In genomic region chr10:110918633-110919348, GRCh38 we compare ENCODE assay signal across 8 cellular contexts. TPM values are rescaled to one million over a fixed set of nuclear protein-coding genes. Genes with fewer than 3 reads are reported as not detected.
DNase-seq lines count a peak whose midpoint lies in the region; ATAC-seq and TF ChIP-seq lines count a peak whose summit lies in the region.

Gene BBIP1 (minus strand): TSS chr10:110919180. CDS start chr10:110918157, 1,023 bp downstream.

- ATAC-seq in GM18498 (IDR thresholded peaks at IDR 0.05; ENCODE audit: unreplicated experiment) (peak; percentile 87), HG02840 (IDR thresholded peaks at IDR 0.05; ENCODE audit: low FRiP score, unreplicated experiment) (peak; percentile 83), T-helper 17 cell (peak; percentile 94)

- H3K27me3 ChIP-seq in ACC112 (ENCODE audit: insufficient read depth, low read length) (no peaks in the 10 kb centered on the region), kidney epithelial cell (ENCODE audit: control insufficient read depth, insufficient read depth, low read length) (no peaks in the 10 kb centered on the region)

- H3K27ac ChIP-seq in ACC112 (ENCODE audit: low read depth, low read length) = peak within 1 kb of the TSS; percentile 97

- H3K4me3 Mint-ChIP-seq in T-helper 17 cell = peak within 1 kb of the TSS; percentile 98

- 0 out of 2 replicates have a peak, but pooled peaks cover 4% of the 10 kb centered on the region for H3K36me3 ChIP-seq in ACC112 (ENCODE audit: insufficient read depth, low read length)
- no peaks in the 10 kb centered on the region for H3K36me3 ChIP-seq in kidney epithelial cell (ENCODE audit: control insufficient read depth, insufficient read depth, low read length)

- peak; percentile 8 for TF ChIP-seq CTCF in choroid plexus epithelial cell (conservative IDR thresholded peaks at IDR 0.05; ENCODE audit: low read depth, low read length)
- peak; percentile 4 for TF ChIP-seq CTCF in kidney epithelial cell (IDR thresholded peaks at IDR 0.05; ENCODE audit: insufficient read depth, low read length, poor library complexity, severe bottlenecking)

- H3K4me1 ChIP-seq in ACC112 (ENCODE audit: control insufficient read depth, insufficient read depth, low read length, unreplicated experiment) = peaks cover 19% of the 10 kb centered on the region

- H3K27ac Mint-ChIP-seq in T-helper 17 cell = peak within 1 kb of the TSS; percentile 100

- H3K9me3 ChIP-seq in T-helper 17 cell (ENCODE audit: control insufficient read depth, low read length, poor library complexity, severe bottlenecking) = no peaks in the 10 kb centered on the region

- H3K36me3 Mint-ChIP-seq in T-helper 17 cell (ENCODE audit: low read depth) = peaks cover 4% of the 10 kb centered on the region

- H2AFZ ChIP-seq in ACC112 (ENCODE audit: low read length, unreplicated experiment) = peak within 1 kb of the TSS; percentile 86

- no peaks in the 10 kb centered on the region for H3K27me3 Mint-ChIP-seq in T-helper 17 cell

- peaks cover 50% of the 10 kb centered on the region for H3K79me2 ChIP-seq in ACC112 (ENCODE audit: control insufficient read depth, insufficient read depth, low read length, unreplicated experiment)

- H3K4me3 ChIP-seq in ACC112 (ENCODE audit: low read depth, low read length) = peak within 1 kb of the TSS; percentile 96
- H3K4me3 ChIP-seq in choroid plexus epithelial cell (ENCODE audit: low read depth, low read length) = peak within 1 kb of the TSS; percentile 84
- H3K4me3 ChIP-seq in kidney epithelial cell (ENCODE audit: low read depth, low read length) = peak within 1 kb of the TSS; percentile 83

- peaks cover 26% of the 10 kb centered on the region for H3K4me1 Mint-ChIP-seq in T-helper 17 cell

- DNase-seq in NCI-H1417 treated with DMSO at 0.1 percent for 48 hours (lab: John Stamatoyannopoulos, UW) = peak; percentile 88
- DNase-seq in T-helper 17 cell = no peak
- DNase-seq in choroid plexus epithelial cell (ENCODE audit: low read depth) = peak; percentile 100
- peak; percentile 99 for DNase-seq in kidney epithelial cell (ENCODE audit: low read depth)
- peak; percentile 54 for DNase-seq in stimulated activated CD8-positive, alpha-beta memory T cell treated with anti-CD3 and anti-CD28 coated beads, Interleukin-15, amount 100 ng/mL, for 24 hours (ENCODE audit: low read depth)

RNA-seq across cellular contexts. Expression of gene BBIP1, which starts in this region (rescaled TPM):
- 10 to 100 TPM; 30.8 to 36.4 TPM for total RNA-seq in T-helper 17 cell
- 23.6 and 24.7 TPM in 2 replicates for total RNA-seq in kidney epithelial cell

Comparison
In these comparisons a context has a peak if more than half of its experiments do, and no peak if none do; other contexts are left out.
1. DNase-seq: peak in NCI-H1417 treated with DMSO at 0.1 percent for 48 hours (single experiment), choroid plexus epithelial cell (single experiment), kidney epithelial cell (single experiment) and stimulated activated CD8-positive, alpha-beta memory T cell treated with anti-CD3 and anti-CD28 coated beads, Interleukin-15, amount 100 ng/mL, for 24 hours (single experiment); none in T-helper 17 cell (0 of 3).
2. Peak in every context shown above with its lines, with median percentiles within 50 percentile points of each other: H3K4me3 ChIP-seq and ATAC-seq.